1 cellular context compared by ENCODE assay signal in the genomic region with DNA sequence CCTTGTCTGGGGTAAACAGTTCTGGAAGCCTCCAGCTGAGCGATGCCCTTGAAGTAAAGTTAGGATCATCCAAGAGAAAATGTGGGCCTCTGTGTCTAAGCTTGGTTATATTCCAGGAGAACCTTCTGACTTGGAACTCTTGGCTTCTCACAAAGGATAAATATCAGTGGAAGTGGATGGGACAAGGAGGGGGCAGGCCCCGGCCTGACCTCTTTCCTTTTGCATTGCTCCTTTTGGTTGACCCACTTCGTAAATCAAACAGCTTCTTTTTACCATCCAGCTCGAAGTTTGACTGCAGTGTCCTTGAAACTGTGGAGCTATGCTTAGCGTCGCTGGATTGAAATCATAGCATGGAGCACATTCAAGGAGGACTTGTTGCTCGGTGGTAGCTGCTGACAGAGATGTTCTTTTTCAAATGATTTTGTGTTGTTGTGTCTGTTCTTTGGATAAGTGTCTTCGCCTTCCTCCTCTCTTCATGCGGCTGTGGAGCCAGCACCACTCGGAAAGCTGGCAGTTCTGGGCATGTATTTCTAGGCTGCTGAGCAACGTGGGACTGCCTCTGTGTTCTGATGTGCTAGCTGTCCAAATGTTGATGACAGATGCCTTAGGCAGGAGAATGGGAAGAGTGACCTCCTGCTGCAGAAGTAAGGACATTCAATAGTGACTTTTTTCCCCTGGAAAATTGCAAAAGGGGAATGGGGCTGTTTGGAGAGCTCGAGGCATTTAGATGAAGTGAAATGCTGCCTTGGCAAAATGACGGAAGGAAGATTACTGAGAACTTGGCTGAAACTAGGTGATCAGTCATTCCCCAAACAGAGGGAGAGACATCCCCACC.
TF ChIP-seq lines count a peak whose summit lies in the region.

No MANE protein-coding gene starts in this region.

TF ChIP-seq in GM23338, 12 proteins besides CTCF, POLR2A, EP300 and RAD21 (continued from another document):
- TF ChIP-seq, protein P1, sequence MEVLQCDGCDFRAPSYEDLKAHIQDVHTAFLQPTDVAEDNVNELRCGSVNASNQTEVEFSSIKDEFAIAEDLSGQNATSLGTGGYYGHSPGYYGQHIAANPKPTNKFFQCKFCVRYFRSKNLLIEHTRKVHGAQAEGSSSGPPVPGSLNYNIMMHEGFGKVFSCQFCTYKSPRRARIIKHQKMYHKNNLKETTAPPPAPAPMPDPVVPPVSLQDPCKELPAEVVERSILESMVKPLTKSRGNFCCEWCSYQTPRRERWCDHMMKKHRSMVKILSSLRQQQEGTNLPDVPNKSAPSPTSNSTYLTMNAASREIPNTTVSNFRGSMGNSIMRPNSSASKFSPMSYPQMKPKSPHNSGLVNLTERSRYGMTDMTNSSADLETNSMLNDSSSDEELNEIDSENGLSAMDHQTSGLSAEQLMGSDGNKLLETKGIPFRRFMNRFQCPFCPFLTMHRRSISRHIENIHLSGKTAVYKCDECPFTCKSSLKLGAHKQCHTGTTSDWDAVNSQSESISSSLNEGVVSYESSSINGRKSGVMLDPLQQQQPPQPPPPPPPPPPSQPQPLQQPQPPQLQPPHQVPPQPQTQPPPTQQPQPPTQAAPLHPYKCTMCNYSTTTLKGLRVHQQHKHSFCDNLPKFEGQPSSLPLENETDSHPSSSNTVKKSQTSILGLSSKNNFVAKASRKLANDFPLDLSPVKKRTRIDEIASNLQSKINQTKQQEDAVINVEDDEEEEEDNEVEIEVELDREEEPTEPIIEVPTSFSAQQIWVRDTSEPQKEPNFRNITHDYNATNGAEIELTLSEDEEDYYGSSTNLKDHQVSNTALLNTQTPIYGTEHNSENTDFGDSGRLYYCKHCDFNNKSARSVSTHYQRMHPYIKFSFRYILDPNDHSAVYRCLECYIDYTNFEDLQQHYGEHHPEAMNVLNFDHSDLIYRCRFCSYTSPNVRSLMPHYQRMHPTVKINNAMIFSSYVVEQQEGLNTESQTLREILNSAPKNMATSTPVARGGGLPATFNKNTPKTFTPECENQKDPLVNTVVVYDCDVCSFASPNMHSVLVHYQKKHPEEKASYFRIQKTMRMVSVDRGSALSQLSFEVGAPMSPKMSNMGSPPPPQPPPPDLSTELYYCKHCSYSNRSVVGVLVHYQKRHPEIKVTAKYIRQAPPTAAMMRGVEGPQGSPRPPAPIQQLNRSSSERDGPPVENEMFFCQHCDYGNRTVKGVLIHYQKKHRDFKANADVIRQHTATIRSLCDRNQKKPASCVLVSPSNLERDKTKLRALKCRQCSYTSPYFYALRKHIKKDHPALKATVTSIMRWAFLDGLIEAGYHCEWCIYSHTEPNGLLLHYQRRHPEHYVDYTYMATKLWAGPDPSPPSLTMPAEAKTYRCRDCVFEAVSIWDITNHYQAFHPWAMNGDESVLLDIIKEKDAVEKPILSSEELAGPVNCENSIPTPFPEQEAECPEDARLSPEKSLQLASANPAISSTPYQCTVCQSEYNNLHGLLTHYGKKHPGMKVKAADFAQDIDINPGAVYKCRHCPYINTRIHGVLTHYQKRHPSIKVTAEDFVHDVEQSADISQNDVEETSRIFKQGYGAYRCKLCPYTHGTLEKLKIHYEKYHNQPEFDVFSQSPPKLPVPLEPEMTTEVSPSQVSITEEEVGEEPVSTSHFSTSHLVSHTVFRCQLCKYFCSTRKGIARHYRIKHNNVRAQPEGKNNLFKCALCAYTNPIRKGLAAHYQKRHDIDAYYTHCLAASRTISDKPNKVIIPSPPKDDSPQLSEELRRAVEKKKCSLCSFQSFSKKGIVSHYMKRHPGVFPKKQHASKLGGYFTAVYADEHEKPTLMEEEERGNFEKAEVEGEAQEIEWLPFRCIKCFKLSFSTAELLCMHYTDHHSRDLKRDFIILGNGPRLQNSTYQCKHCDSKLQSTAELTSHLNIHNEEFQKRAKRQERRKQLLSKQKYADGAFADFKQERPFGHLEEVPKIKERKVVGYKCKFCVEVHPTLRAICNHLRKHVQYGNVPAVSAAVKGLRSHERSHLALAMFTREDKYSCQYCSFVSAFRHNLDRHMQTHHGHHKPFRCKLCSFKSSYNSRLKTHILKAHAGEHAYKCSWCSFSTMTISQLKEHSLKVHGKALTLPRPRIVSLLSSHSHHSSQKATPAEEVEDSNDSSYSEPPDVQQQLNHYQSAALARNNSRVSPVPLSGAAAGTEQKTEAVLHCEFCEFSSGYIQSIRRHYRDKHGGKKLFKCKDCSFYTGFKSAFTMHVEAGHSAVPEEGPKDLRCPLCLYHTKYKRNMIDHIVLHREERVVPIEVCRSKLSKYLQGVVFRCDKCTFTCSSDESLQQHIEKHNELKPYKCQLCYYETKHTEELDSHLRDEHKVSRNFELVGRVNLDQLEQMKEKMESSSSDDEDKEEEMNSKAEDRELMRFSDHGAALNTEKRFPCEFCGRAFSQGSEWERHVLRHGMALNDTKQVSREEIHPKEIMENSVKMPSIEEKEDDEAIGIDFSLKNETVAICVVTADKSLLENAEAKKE (CRISPR knock-in tag; IDR thresholded peaks at IDR 0.05) = no peak
- TF ChIP-seq ZNF114 (CRISPR knock-in tag; IDR thresholded peaks at IDR 0.05) = no peak
- no peak for TF ChIP-seq JUNB (IDR thresholded peaks at IDR 0.05; ENCODE audit: unreplicated experiment)
- TF ChIP-seq, protein P2, sequence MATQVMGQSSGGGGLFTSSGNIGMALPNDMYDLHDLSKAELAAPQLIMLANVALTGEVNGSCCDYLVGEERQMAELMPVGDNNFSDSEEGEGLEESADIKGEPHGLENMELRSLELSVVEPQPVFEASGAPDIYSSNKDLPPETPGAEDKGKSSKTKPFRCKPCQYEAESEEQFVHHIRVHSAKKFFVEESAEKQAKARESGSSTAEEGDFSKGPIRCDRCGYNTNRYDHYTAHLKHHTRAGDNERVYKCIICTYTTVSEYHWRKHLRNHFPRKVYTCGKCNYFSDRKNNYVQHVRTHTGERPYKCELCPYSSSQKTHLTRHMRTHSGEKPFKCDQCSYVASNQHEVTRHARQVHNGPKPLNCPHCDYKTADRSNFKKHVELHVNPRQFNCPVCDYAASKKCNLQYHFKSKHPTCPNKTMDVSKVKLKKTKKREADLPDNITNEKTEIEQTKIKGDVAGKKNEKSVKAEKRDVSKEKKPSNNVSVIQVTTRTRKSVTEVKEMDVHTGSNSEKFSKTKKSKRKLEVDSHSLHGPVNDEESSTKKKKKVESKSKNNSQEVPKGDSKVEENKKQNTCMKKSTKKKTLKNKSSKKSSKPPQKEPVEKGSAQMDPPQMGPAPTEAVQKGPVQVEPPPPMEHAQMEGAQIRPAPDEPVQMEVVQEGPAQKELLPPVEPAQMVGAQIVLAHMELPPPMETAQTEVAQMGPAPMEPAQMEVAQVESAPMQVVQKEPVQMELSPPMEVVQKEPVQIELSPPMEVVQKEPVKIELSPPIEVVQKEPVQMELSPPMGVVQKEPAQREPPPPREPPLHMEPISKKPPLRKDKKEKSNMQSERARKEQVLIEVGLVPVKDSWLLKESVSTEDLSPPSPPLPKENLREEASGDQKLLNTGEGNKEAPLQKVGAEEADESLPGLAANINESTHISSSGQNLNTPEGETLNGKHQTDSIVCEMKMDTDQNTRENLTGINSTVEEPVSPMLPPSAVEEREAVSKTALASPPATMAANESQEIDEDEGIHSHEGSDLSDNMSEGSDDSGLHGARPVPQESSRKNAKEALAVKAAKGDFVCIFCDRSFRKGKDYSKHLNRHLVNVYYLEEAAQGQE (IDR thresholded peaks at IDR 0.05; ENCODE audit: unreplicated experiment) = no peak
- TF ChIP-seq, protein P3, sequence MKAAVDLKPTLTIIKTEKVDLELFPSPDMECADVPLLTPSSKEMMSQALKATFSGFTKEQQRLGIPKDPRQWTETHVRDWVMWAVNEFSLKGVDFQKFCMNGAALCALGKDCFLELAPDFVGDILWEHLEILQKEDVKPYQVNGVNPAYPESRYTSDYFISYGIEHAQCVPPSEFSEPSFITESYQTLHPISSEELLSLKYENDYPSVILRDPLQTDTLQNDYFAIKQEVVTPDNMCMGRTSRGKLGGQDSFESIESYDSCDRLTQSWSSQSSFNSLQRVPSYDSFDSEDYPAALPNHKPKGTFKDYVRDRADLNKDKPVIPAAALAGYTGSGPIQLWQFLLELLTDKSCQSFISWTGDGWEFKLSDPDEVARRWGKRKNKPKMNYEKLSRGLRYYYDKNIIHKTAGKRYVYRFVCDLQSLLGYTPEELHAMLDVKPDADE (IDR thresholded peaks at IDR 0.05) = no peak
- no peak for TF ChIP-seq EZH2phosphoT487 (IDR thresholded peaks at IDR 0.05; ENCODE audit: unreplicated experiment)
- no peak for TF ChIP-seq POLR2AphosphoS5 (IDR thresholded peaks at IDR 0.05; ENCODE audit: low read depth)
